In genomic region chr1:16078925-16079656, GRCh38 we compare ENCODE assay signal across 9 cellular contexts. TPM values are rescaled to one million over a fixed set of nuclear protein-coding genes. Genes with fewer than 3 reads are reported as not detected.
DNase-seq lines count a peak whose midpoint lies in the region; ATAC-seq and TF ChIP-seq lines count a peak whose summit lies in the region.
"Had no signal": no experiment of that assay in that cellular context is flagged by ENCODE, and none has a peak within 500 bp of the region (broad histone marks: within the 10 kb centered on the region; RNA-seq: fewer than 3 reads in every experiment).

No MANE protein-coding gene starts in this region.

- H3K27ac ChIP-seq in SJSA1, result no peak overlapping the region
- H3K27ac ChIP-seq in thoracic aorta, result no peak overlapping the region

- H3K36me3 Mint-ChIP-seq in osteocyte (ENCODE audit: unreplicated experiment), result no peaks in the 10 kb centered on the region

- no peaks in the 10 kb centered on the region for H3K36me3 ChIP-seq in SJSA1
- H3K36me3 ChIP-seq in thoracic aorta, result no peaks in the 10 kb centered on the region

- H3K27me3 ChIP-seq in SJSA1 (replicated peaks), result no peaks in the 10 kb centered on the region
- no peaks in the 10 kb centered on the region for H3K27me3 ChIP-seq in thoracic aorta (replicated peaks; ENCODE audit: insufficient read depth)

- ATAC-seq in thoracic aorta (ENCODE audit: insufficient number of reproducible peaks, low FRiP score, low read depth), result peak; percentile 34

- H3K4me1 ChIP-seq in SJSA1 (replicated peaks) (peaks cover 24% of the 10 kb centered on the region), thoracic aorta (ENCODE audit: control insufficient read depth in 1 of 2, low read depth in 2 of 2) (peaks cover 3 to 30% of the 10 kb centered on the region in 2 donors)

- H3K9me3 ChIP-seq in SJSA1 (replicated peaks) (no peaks in the 10 kb centered on the region), thoracic aorta (no peaks in the 10 kb centered on the region)

- H3K4me3 ChIP-seq in SJSA1 (no peak overlapping the region), foreskin fibroblast (ENCODE audit: low read depth in 1 of 2, low read length in 2 of 2) (no peak overlapping the region), thoracic aorta (no peak overlapping the region)

- no peaks in the 10 kb centered on the region for H3K9me3 Mint-ChIP-seq in osteocyte (ENCODE audit: unreplicated experiment)

- no peak overlapping the region for H3K27ac Mint-ChIP-seq in osteocyte (ENCODE audit: unreplicated experiment)

- peaks cover 38% of the 10 kb centered on the region for H3K4me1 Mint-ChIP-seq in osteocyte (ENCODE audit: unreplicated experiment)

- TF ChIP-seq CTCF in foreskin fibroblast (IDR thresholded peaks at IDR 0.05; ENCODE audit: low read depth, low read length), result peak; percentile 93
- TF ChIP-seq CTCF in osteocyte (IDR thresholded peaks at IDR 0.05), result peak; percentile 94
- TF ChIP-seq CTCF in thoracic aorta (IDR thresholded peaks at IDR 0.05), result peak; percentile 91

- peak; percentile 65 for DNase-seq in SIG-M5 treated with dmso at 0.1 percent for 504 hours (lab: John Stamatoyannopoulos, UW; ENCODE audit: unreplicated experiment)
- DNase-seq in SIG-M5 (lab: John Stamatoyannopoulos, UW), result no peak
- peak; percentile 47 for DNase-seq in MV-4-11 (lab: John Stamatoyannopoulos, UW)
- peak; percentile 81 for DNase-seq in SJSA1 (ENCODE audit: low read depth in 1 of 2, low spot score in 2 of 2)
- peak; percentile 33 for DNase-seq in activated gamma-delta T cell (lab: John Stamatoyannopoulos, UW)
- peak; percentile 47 to 87 for DNase-seq in foreskin fibroblast
- DNase-seq in osteocyte (ENCODE audit: extremely low spot score, unreplicated experiment), result peak; percentile 92
- no peak for DNase-seq in thoracic aorta (ENCODE audit: low spot score)

- H3K27me3 Mint-ChIP-seq in osteocyte (ENCODE audit: unreplicated experiment), result no peaks in the 10 kb centered on the region

- H3K4me3 Mint-ChIP-seq in osteocyte (ENCODE audit: unreplicated experiment), result no peak overlapping the region

RNA-seq across cellular contexts. Expression of gene FAM131C, which starts 5.6 kb away (rescaled TPM):
- 0.11 TPM in 1 of 2 replicates, not detected in the other for total RNA-seq in SJSA1 (2014; rRNA removed; shearing (Covaris generic))
- total RNA-seq in osteocyte, result 0.73 and 1.2 TPM in 2 replicates
- not detected for total RNA-seq in thoracic aorta
- total RNA-seq: urinary bladder had no signal

RNA-seq across cellular contexts. Expression of gene CLCNKB, which starts 35.5 kb away (rescaled TPM):
- total RNA-seq in SJSA1 (2014; rRNA removed; shearing (Covaris generic)), result not detected in 2 replicates
- total RNA-seq in osteocyte (0.34 TPM in 1 of 2 replicates, not detected in the other), thoracic aorta (not detected)

RNA-seq across cellular contexts. Expression of gene CLCNKA, which starts 57.3 kb away (rescaled TPM):
- not detected in 2 replicates for total RNA-seq in SJSA1 (2014; rRNA removed; shearing (Covaris generic))
- total RNA-seq in osteocyte (not detected in 2 replicates), thoracic aorta (1 to 10 TPM in 1 of 2 donors, not detected in 1; 4.7 TPM)
- total RNA-seq: urinary bladder had no signal

Comparison
In these comparisons a context has a peak if more than half of its experiments do, and no peak if none do; other contexts are left out.
1. DNase-seq: peak in SIG-M5 treated with dmso at 0.1 percent for 504 hours (single experiment), MV-4-11 (single experiment), SJSA1 (2 of 2), activated gamma-delta T cell (single experiment), foreskin fibroblast (2 of 2) and osteocyte (single experiment); none in SIG-M5 (single experiment) and thoracic aorta (single experiment).
2. Peak in every context shown above with its lines, with median percentiles within 50 percentile points of each other: CTCF ChIP-seq.